Comparison of ENCODE assay signal across 8 cellular contexts in the genomic region with DNA sequence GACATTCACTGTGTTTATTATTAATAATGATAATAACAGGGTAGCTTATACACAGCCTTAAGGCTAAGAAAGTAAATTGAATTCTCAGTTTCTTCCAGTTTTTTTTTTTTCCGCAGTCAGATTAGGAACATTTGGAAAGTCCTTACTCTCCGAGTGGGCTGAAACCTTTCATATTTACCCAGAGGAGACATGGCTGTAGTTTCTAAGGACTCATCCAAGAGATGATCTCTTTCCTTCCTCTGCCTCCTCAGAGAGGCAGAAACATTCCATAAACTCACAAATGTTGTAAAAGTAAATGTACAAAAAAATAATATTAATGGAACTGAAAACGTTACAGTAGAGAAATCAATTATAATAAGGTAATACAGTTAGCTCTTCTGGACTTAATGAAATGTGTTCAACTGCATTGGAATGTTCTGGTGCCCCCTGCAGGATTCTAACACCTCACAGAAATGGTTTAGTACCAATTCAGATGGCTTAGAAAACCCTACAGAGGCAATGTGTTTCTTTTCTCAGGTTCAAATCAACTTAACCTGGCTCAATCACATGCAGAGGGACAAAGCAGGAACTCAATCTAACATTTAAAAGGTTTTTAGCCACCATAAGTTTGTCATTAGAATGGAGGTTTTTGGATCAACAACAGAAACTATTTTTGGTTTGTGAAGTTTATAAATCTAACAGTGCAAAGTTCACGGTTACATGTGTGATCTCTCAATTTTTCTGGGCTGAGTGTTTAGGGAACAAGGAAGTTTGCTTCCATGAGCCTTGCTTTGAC.
DNase-seq lines count a peak whose midpoint lies in the region; ATAC-seq and TF ChIP-seq lines count a peak whose summit lies in the region.

No MANE protein-coding gene starts in this region.

- no peaks in the 10 kb centered on the region for H3K36me3 Mint-ChIP-seq in neural progenitor cell

- H3K27ac Mint-ChIP-seq in neural progenitor cell, result no peak overlapping the region

- H3K4me2 ChIP-seq in neural progenitor cell, result peak overlapping the region; percentile 69

- H2AFZ ChIP-seq in neural progenitor cell (replicated peaks), result no peak overlapping the region

- no peak overlapping the region for H3K9ac ChIP-seq in neural progenitor cell

- peaks cover under 1% of the 10 kb centered on the region for H3K27me3 Mint-ChIP-seq in neural progenitor cell (ENCODE audit: insufficient read depth, low read depth)

- no peaks in the 10 kb centered on the region for H3K9me3 ChIP-seq in BE2C
- no peaks in the 10 kb centered on the region for H3K9me3 ChIP-seq in neural progenitor cell (ENCODE audit: low read depth)
- no peaks in the 10 kb centered on the region for H3K9me3 ChIP-seq in upper lobe of right lung

- H3K9me3 Mint-ChIP-seq in neural progenitor cell, result no peaks in the 10 kb centered on the region

- ATAC-seq in GM18858 (IDR thresholded peaks at IDR 0.05; ENCODE audit: unreplicated experiment) (peak; percentile 76), HG03103 (IDR thresholded peaks at IDR 0.05; ENCODE audit: low read depth, unreplicated experiment) (peak; percentile 83), esophagus mucosa (peak; percentile 43), upper lobe of right lung (peak; percentile 76)

- H3K27ac ChIP-seq in neural progenitor cell, result peak overlapping the region; percentile 96
- no peak overlapping the region for H3K27ac ChIP-seq in upper lobe of right lung

- H3K4me3 Mint-ChIP-seq in neural progenitor cell, result no peak overlapping the region

- H3K79me2 ChIP-seq in neural progenitor cell (ENCODE audit: low read depth), result no peaks in the 10 kb centered on the region

- H3K4me1 Mint-ChIP-seq in neural progenitor cell, result peaks cover 30% of the 10 kb centered on the region

- DNase-seq in BE2C (peak; percentile 48), NCI-H510A (lab: John Stamatoyannopoulos, UW) (peak; percentile 13), neural progenitor cell (ENCODE audit: low spot score) (peak; percentile 78), upper lobe of right lung (no peak)
- DNase-seq in activated CD8-positive, alpha-beta memory T cell treated with anti-CD3 and anti-CD28 coated beads for 24 hours, result peak; percentile 72

- H3F3A ChIP-seq in neural progenitor cell (ENCODE audit: low read depth), result peaks cover 42% of the 10 kb centered on the region

- H3K36me3 ChIP-seq in BE2C, result peaks cover 6% of the 10 kb centered on the region
- H3K36me3 ChIP-seq in neural progenitor cell, result no peaks in the 10 kb centered on the region
- H3K36me3 ChIP-seq in upper lobe of right lung, result no peaks in the 10 kb centered on the region

- H3K4me3 ChIP-seq in BE2C (ENCODE audit: low read depth, low read length) (no peak overlapping the region), neural progenitor cell (peak overlapping the region; percentile 15), upper lobe of right lung (no peak overlapping the region)

- H4K20me1 ChIP-seq in neural progenitor cell (ENCODE audit: low read depth), result no peaks in the 10 kb centered on the region

- peaks cover 15% of the 10 kb centered on the region for H3K4me1 ChIP-seq in BE2C
- peaks cover 57% of the 10 kb centered on the region for H3K4me1 ChIP-seq in neural progenitor cell
- H3K4me1 ChIP-seq in upper lobe of right lung, result no peaks in the 10 kb centered on the region

- intact Hi-C loops in upper lobe of right lung (cut with DNase I), result no loop called here

- H3K27me3 ChIP-seq in BE2C (no peaks in the 10 kb centered on the region), neural progenitor cell (no peaks in the 10 kb centered on the region), upper lobe of right lung (no peaks in the 10 kb centered on the region)

- peak; percentile 78 for TF ChIP-seq CTCF in BE2C (IDR thresholded peaks at IDR 0.05; ENCODE audit: low read depth, low read length)
- peak; percentile 86 for TF ChIP-seq CTCF in neural progenitor cell (IDR thresholded peaks at IDR 0.05)
- TF ChIP-seq CTCF in upper lobe of right lung (IDR thresholded peaks at IDR 0.05), result peak; percentile 71
